15 cellular contexts compared by ENCODE assay signal in genomic region chr22:49574205-49574604, GRCh38.
"Had no signal": no experiment of that assay in that cellular context is flagged by ENCODE, and none has a peak within 500 bp of the region (broad histone marks: within the 10 kb centered on the region; RNA-seq: fewer than 3 reads in every experiment).

No MANE protein-coding gene starts in this region.

- DNase-seq: activated CD8-positive, alpha-beta memory T cell treated with anti-CD3 and anti-CD28 coated beads, Interleukin-2, amount 10 ng/mL, durations not matched to agents 7 days and 5 days; activated naive CD4-positive, alpha-beta T cell treated with Interleukin-2 at 50 U/mL for 16 hours; activated T-cell treated with anti-CD3 and anti-CD28 coated beads, Interleukin-2, amount 50 U/mL, for 72 hours; caudate nucleus; colonic mucosa; effector memory CD4-positive, alpha-beta T cell; nucleus accumbens; stimulated activated CD4-positive, alpha-beta T cell treated with anti-CD3 and anti-CD28 coated beads, Interleukin-2, amount 100 ng/mL, for 24 hours; stimulated activated naive B cell treated with anti-CD40 and anti-IgM and Interleukin-4, amounts not matched to agents 10 μg/mL and 1 μg/mL and 100 μg/mL, for 72 hours; substantia nigra; T-helper 2 cell had no signal

- H3K4me3 Mint-ChIP-seq: activated CD8-positive, alpha-beta memory T cell treated with anti-CD3 and anti-CD28 coated beads, Interleukin-2, amount 10 ng/mL, durations not matched to agents 7 days and 5 days; activated T-cell treated with anti-CD3 and anti-CD28 coated beads, Interleukin-2, amount 50 U/mL, for 72 hours; naive thymus-derived CD4-positive, alpha-beta T cell; stimulated activated naive B cell treated with anti-CD40 and anti-IgM and Interleukin-4, amounts not matched to agents 10 μg/mL and 1 μg/mL and 100 μg/mL, for 72 hours had no signal

- H3K9me3 Mint-ChIP-seq: activated T-cell treated with anti-CD3 and anti-CD28 coated beads, Interleukin-2, amount 50 U/mL, for 72 hours had no signal

- H3K4me1 Mint-ChIP-seq: activated CD8-positive, alpha-beta memory T cell treated with anti-CD3 and anti-CD28 coated beads, Interleukin-2, amount 10 ng/mL, durations not matched to agents 7 days and 5 days had no signal

- H3K27me3 Mint-ChIP-seq: activated CD8-positive, alpha-beta memory T cell treated with anti-CD3 and anti-CD28 coated beads, Interleukin-2, amount 10 ng/mL, durations not matched to agents 7 days and 5 days; naive thymus-derived CD4-positive, alpha-beta T cell; stimulated activated naive B cell treated with anti-CD40 and anti-IgM and Interleukin-4, amounts not matched to agents 10 μg/mL and 1 μg/mL and 100 μg/mL, for 72 hours had no signal

- H3K27ac Mint-ChIP-seq: activated CD8-positive, alpha-beta memory T cell treated with anti-CD3 and anti-CD28 coated beads, Interleukin-2, amount 10 ng/mL, durations not matched to agents 7 days and 5 days; activated T-cell treated with anti-CD3 and anti-CD28 coated beads, Interleukin-2, amount 50 U/mL, for 72 hours; naive thymus-derived CD4-positive, alpha-beta T cell; stimulated activated naive B cell treated with anti-CD40 and anti-IgM and Interleukin-4, amounts not matched to agents 10 μg/mL and 1 μg/mL and 100 μg/mL, for 72 hours had no signal

- ATAC-seq: activated CD4-positive, CD25-positive, alpha-beta regulatory T cell treated with anti-CD3 and anti-CD28 coated beads, Interleukin-2, amount 50 U/mL, for 24 hours; activated CD8-positive, alpha-beta memory T cell treated with anti-CD3 and anti-CD28 coated beads, Interleukin-2, amount 10 ng/mL, durations not matched to agents 7 days and 5 days; activated T-cell treated with anti-CD3 and anti-CD28 coated beads, Interleukin-2, amount 50 U/mL, for 72 hours; gastroesophageal sphincter; naive thymus-derived CD4-positive, alpha-beta T cell; psoas muscle; stimulated activated naive B cell treated with anti-CD40 and anti-IgM and Interleukin-4, amounts not matched to agents 10 μg/mL and 1 μg/mL and 100 μg/mL, for 72 hours had no signal
